8 cellular contexts compared by ENCODE assay signal in the genomic region with DNA sequence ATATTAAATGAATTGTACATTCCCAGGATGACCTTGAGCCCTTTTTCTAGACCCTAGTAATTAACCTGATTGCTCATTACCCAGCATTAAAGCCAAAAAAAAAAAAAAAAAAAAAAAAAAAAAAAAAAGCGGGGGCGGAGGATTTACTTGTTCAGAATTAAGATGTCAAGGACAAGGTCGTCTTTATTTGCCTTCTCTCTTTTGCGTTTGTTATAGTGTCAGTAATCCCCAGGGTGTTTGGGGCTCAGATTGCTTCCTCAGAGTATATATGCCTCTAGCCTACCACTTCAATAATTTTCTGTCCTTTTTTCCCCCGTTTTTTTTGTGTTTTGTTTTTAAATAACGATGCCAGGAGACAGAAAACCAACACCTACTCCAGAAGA.
DNase-seq lines count a peak whose midpoint lies in the region; ATAC-seq, FAIRE-seq and TF ChIP-seq lines count a peak whose summit lies in the region.

No MANE protein-coding gene starts in this region.

- peak overlapping the region; percentile 10; the same call in 1 of the 2 replicates for H3K4me2 ChIP-seq in KMS-11
- H3K4me2 ChIP-seq in PC-9: no peak overlapping the region

- FAIRE-seq in GM18507 (lab: Jason Lieb, UNC): peak; percentile 21

- no peak for TF ChIP-seq POLR2A in thyroid gland (IDR thresholded peaks at IDR 0.05)

- peaks cover 10% of the 10 kb centered on the region; the same call in 1 of the 2 replicates for H4K20me1 ChIP-seq in KMS-11 (ENCODE audit: insufficient read depth)
- H4K20me1 ChIP-seq in PC-9 (ENCODE audit: insufficient read depth): no peaks in the 10 kb centered on the region

- H3K36me3 ChIP-seq in KMS-11 (ENCODE audit: insufficient read depth) (no peaks in the 10 kb centered on the region), endocrine pancreas (ENCODE audit: control insufficient read depth, insufficient read depth, low read length) (no peaks in the 10 kb centered on the region), thyroid gland (no peaks in the 10 kb centered on the region), PC-9 (ENCODE audit: low read depth) (no peaks in the 10 kb centered on the region)

- H3K9me2 ChIP-seq in PC-9 (ENCODE audit: insufficient read depth): no peaks in the 10 kb centered on the region

- H3K4me1 ChIP-seq in KMS-11 (ENCODE audit: low read depth, poor library complexity, severe bottlenecking) (peaks cover 27% of the 10 kb centered on the region), endocrine pancreas (ENCODE audit: control insufficient read depth, insufficient read depth, low read length) (peaks cover 26% of the 10 kb centered on the region), thyroid gland (peaks cover 67 to 76% of the 10 kb centered on the region in 2 donors), PC-9 (replicated peaks; ENCODE audit: insufficient read depth) (no peaks in the 10 kb centered on the region)

- H3K27ac ChIP-seq in KMS-11: peak overlapping the region; percentile 18; the same call in 1 of the 2 replicates
- H3K27ac ChIP-seq in thyroid gland: peak overlapping the region; percentile 53 to 67 (median 66)
- no peak overlapping the region for H3K27ac ChIP-seq in PC-9

- 12 to 25% methylated on average over 6 of the region's 6 CpGs for WGBS in thyroid gland, 2 donors

- no TSS peak for BruUV-seq in PC-9 (replicated peaks; lab: Mats Ljungman, UMichigan)

- intact Hi-C loops in thyroid gland (cut with DNase I) (no loop called here), PC-9 (cut with micrococcal nuclease; ENCODE audit: unreplicated experiment) (no loop called here)

- in situ Hi-C loops in G401 (cut with HindIII; ENCODE audit: low sequenced_read_pairs): no loop called here

- H3K4me3 ChIP-seq in KMS-11 (IDR thresholded peaks at IDR 0.05; ENCODE audit: insufficient read depth, low read depth, low read length) (no peak overlapping the region), endocrine pancreas (ENCODE audit: control insufficient read depth, insufficient read depth, low read length) (peak overlapping the region; percentile 61), thyroid gland (replicated peaks in 1 of 3) (no peak overlapping the region), PC-9 (no peak overlapping the region)

- no peak overlapping the region for H2AFZ ChIP-seq in KMS-11 (ENCODE audit: low read depth)
- H2AFZ ChIP-seq in PC-9: no peak overlapping the region

- H3K9me3 ChIP-seq in endocrine pancreas (ENCODE audit: control insufficient read depth, low read length) (no peaks in the 10 kb centered on the region), thyroid gland (no peaks in the 10 kb centered on the region), PC-9 (ENCODE audit: insufficient read depth, low read depth) (no peaks in the 10 kb centered on the region)

- H3K27me3 ChIP-seq in KMS-11 (ENCODE audit: insufficient read depth, low read depth) (no peaks in the 10 kb centered on the region), endocrine pancreas (ENCODE audit: control insufficient read depth, insufficient read depth, low read length) (no peaks in the 10 kb centered on the region), thyroid gland (no peaks in the 10 kb centered on the region), PC-9 (ENCODE audit: insufficient read depth, low read depth) (no peaks in the 10 kb centered on the region)

- POLR2A ChIA-PET in PC-9 (lab: Charles Lee; ENCODE audit: unreplicated experiment): no interaction called here

- peaks cover 83% of the 10 kb centered on the region; the same call in 1 of the 2 replicates for H3K79me2 ChIP-seq in KMS-11 (ENCODE audit: insufficient read depth, low read depth)
- H3K79me2 ChIP-seq in PC-9 (ENCODE audit: low read depth): no peaks in the 10 kb centered on the region

- no peaks in the 10 kb centered on the region for H3F3A ChIP-seq in PC-9 (ENCODE audit: insufficient read depth, low read depth)

- CTCF ChIA-PET in PC-9 (lab: Charles Lee): no interaction called here

- peak; percentile 45 for ATAC-seq in GM21528 (IDR thresholded peaks at IDR 0.05; ENCODE audit: low FRiP score, unreplicated experiment)

- H3K9ac ChIP-seq in KMS-11 (no peak overlapping the region), endocrine pancreas (ENCODE audit: control insufficient read depth, insufficient read depth, low read length) (no peak overlapping the region)

- no peak for TF ChIP-seq CTCF in KMS-11 (conservative IDR thresholded peaks at IDR 0.05; ENCODE audit: low read depth, low read length)
- TF ChIP-seq CTCF in thyroid gland (IDR thresholded peaks at IDR 0.05): no peak
- TF ChIP-seq CTCF in PC-9 (conservative IDR thresholded peaks at IDR 0.05): no peak

- DNase-seq in GM18507 (ENCODE audit: extremely low spot score, insufficient read length, low read depth): no peak
- no peak for DNase-seq in thyroid gland
- DNase-seq in stimulated activated CD4-positive, alpha-beta T cell treated with anti-CD3 and anti-CD28 coated beads, Interleukin-4, amount 100 ng/mL, for 1 hour: no peak
- no peak for DNase-seq in PC-9
- DNase-seq in G401 (ENCODE audit: low spot score): no peak
